ENCODE assay signal across 11 cellular contexts in the genomic region with DNA sequence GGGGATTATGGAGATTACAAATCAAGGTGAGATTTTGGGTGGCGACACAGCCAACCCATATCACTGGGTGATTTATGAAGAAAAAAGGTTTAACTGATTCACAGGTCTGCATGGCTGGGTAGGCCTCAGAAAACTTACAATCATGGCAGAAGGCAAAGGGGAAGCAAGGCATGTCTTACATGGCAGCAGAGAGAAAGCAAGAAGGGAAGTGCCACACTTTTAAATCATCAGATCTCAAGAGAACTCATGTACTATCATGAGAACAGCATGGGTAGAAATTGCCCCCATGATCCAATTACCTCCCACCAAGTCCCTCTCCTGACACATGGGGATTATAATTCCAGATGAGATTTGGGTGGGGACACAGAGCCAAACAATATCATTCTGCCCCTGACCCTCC.
"Had no signal": no experiment of that assay in that cellular context is flagged by ENCODE, and none has a peak within 500 bp of the region (broad histone marks: within the 10 kb centered on the region; RNA-seq: fewer than 3 reads in every experiment).

No MANE protein-coding gene starts in this region.

- DNase-seq: GM23248, GOT3, H7, H9, HCEC 1CT, HFFc6 had no signal

- H3K4me3 ChIP-seq: GM23248, GM23338, HAP-1 had no signal

- FAIRE-seq: H1, H54 had no signal

- H2AFZ ChIP-seq: GM23248, GM23338 had no signal

- ATAC-seq: GM23338, HCT116 had no signal

- H3K36me3 ChIP-seq: HAP-1 had no signal

- H3K27ac Mint-ChIP-seq: GM23338, H9, HFFc6 had no signal

- H3K4me3 Mint-ChIP-seq: GM23338, H9, HFFc6 had no signal

- H3K27ac ChIP-seq: GM23248 had no signal

- H3K4me2 ChIP-seq: GM23338 had no signal

- H3K9ac ChIP-seq: GM23248 had no signal
